9 cellular contexts compared by ENCODE assay signal in the genomic region with DNA sequence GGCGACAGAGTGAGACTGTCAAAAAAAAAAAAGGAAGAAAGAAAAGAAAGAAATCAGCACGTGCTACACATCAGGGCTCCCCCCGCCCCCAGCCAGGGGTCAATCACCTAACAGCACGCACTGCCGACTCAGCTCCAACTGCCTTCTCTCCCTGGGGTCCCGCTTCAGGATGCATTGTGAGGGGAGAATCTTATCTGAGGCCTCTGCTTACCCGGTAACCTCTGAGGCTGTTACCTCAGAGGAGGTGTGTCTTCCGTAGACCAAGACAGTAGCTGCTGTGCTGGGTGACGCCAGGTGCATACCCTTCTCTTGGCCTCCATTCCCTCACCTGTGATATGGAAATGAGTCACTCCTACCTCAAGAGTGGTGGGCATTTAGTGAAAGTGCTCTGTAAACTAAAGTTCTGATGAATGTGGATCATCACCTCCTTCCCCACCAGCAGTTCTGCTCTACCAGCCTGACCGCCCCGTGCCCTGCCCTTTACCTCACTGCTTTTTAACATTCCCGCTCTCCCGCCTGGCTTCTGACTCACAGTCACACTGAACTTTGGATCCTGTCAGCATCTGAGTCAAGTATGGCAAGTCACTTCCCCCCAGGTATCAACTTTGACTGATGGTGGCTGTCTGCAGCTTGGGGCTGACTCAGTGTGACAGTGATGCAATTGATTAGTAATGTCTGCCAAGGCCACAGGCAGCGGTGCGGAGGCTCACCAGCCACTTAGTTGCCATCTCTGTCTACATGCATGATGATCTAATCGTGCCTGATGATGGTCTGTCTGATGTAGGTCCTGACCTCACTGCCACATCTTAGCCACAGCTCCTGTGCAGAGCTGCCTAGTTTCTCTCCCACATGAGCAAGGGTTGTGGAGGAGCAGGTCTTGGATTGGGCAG. TPM values are rescaled to one million over a fixed set of nuclear protein-coding genes. Genes with fewer than 3 reads are reported as not detected.
DNase-seq lines count a peak whose midpoint lies in the region; ATAC-seq and TF ChIP-seq lines count a peak whose summit lies in the region.
"Had no signal": no experiment of that assay in that cellular context is flagged by ENCODE, and none has a peak within 500 bp of the region (broad histone marks: within the 10 kb centered on the region; RNA-seq: fewer than 3 reads in every experiment).

No MANE protein-coding gene starts in this region.

- H3K27ac ChIP-seq in RWPE1, result peak overlapping the region; percentile 41
- H3K27ac ChIP-seq: neutrophil had no signal

- no peak for ATAC-seq in HG02973 (IDR thresholded peaks at IDR 0.05; ENCODE audit: unreplicated experiment)

- peaks cover 2% of the 10 kb centered on the region for H3K36me3 Mint-ChIP-seq in chondrocyte (ENCODE audit: low read depth)

- POLR2A ChIA-PET in RWPE1 (lab: Yijun Ruan, JAX; ENCODE audit: low non-redundant PET), result no interaction called here

- H3K9me3 Mint-ChIP-seq in chondrocyte (ENCODE audit: low read depth), result no peaks in the 10 kb centered on the region

- peaks cover 5% of the 10 kb centered on the region for H3K4me1 Mint-ChIP-seq in chondrocyte (ENCODE audit: low read depth)

- TF ChIP-seq CTCF in RWPE1 (conservative IDR thresholded peaks at IDR 0.05; ENCODE audit: low read depth) (no peak), chondrocyte (IDR thresholded peaks at IDR 0.05) (no peak)

- CTCF ChIA-PET in RWPE1 (lab: Yijun Ruan, JAX), result interaction anchor here (0.6 to 0.7 kb wide), 3 partner anchors 49 to 382 kb away, joined by 3 to 5 read pairs (median 4); no protein-coding TSS in a partner anchor

- H3K27me3 Mint-ChIP-seq in chondrocyte (ENCODE audit: low read depth), result no peaks in the 10 kb centered on the region

- H3K27ac Mint-ChIP-seq in chondrocyte (ENCODE audit: unreplicated experiment), result peak overlapping the region; percentile 62

- no peak overlapping the region for H3K4me3 Mint-ChIP-seq in chondrocyte (ENCODE audit: unreplicated experiment)

- DNase-seq in ELR (ENCODE audit: low read depth) (peak; percentile 97), RWPE1 (ENCODE audit: low spot score) (peak; percentile 92), chondrocyte (ENCODE audit: low spot score) (peak; percentile 76), SKM-1 treated with dmso at 0.1 percent for 144 hours (lab: John Stamatoyannopoulos, UW; ENCODE audit: unreplicated experiment) (no peak), GF-D8 (lab: John Stamatoyannopoulos, UW) (no peak), UCSD-AML1 (lab: John Stamatoyannopoulos, UW; ENCODE audit: unreplicated experiment) (no peak)
- peak; percentile 74 for DNase-seq in stimulated activated CD4-positive, alpha-beta T cell treated with anti-CD3 and anti-CD28 coated beads, Interleukin-15, amount 100 ng/mL, for 24 hours

RNA-seq across cellular contexts. Expression of a gene that starts 20.1 kb away (rescaled TPM):
- 7.5 to 14.4 TPM (median 12.9 TPM) in 3 replicates for total RNA-seq in chondrocyte

RNA-seq across cellular contexts. Expression of a gene that starts 51.5 kb away (rescaled TPM):
- not detected in 3 replicates for total RNA-seq in chondrocyte

Comparison
In these comparisons a context has a peak if more than half of its experiments do, and no peak if none do; other contexts are left out.
1. DNase-seq: peak in ELR (single experiment), RWPE1 (single experiment), chondrocyte (single experiment) and stimulated activated CD4-positive, alpha-beta T cell treated with anti-CD3 and anti-CD28 coated beads, Interleukin-15, amount 100 ng/mL, for 24 hours (single experiment); none in SKM-1 treated with dmso at 0.1 percent for 144 hours (single experiment), GF-D8 (single experiment) and UCSD-AML1 (single experiment).